In the genomic region with DNA sequence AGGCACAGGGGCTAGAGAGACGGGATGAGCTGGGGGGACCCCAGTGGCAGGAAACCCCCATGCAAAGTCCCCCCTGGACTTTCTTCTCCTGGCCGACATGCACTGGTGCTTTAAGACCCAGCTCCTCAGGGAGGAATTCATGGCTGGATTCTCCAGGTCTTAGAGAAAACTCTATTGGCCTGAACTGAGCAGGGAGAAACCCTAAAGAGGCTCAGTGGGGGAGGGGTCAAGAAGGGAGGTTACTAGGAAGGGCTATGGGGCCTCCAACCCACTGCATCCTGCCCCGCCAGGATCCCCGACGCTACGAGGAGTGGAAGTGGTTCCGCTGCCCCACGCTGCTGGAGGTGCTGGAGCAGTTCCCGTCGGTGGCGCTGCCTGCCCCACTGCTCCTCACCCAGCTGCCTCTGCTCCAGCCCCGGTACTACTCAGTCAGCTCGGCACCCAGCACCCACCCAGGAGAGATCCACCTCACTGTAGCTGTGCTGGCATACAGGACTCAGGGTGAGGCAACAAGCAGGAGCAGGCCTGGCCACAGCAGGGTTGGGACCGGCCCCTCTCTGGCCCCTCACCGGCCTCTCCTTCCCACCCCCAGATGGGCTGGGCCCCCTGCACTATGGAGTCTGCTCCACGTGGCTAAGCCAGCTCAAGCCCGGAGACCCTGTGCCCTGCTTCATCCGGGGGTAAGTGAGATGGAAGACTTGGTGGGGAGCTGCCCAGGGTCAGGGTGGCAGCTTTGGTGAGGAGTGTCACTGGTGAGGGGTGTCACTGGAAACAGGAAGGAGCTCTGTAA, we compare ENCODE assay signal across 1 cellular context.
TF ChIP-seq lines count a peak whose summit lies in the region.

No MANE protein-coding gene starts in this region.

TF ChIP-seq in K562, 482 proteins besides CTCF, POLR2A, EP300 and RAD21 (continued from another document and continues in another):
- TF ChIP-seq FOXA3 (CRISPR knock-in tag; conservative IDR thresholded peaks at IDR 0.05 in 1 of 2, IDR thresholded peaks at IDR 0.05 in 1 of 2), result peak in 1 of 2 experiments; percentile 75; a peak in 1 of 4 replicates
- TF ChIP-seq ZNF133 (CRISPR knock-in tag; IDR thresholded peaks at IDR 0.05), result no peak
- no peak for TF ChIP-seq ETS2 (tag; IDR thresholded peaks at IDR 0.05; ENCODE audit: borderline replicate concordance, poor library complexity, severe bottlenecking)
- TF ChIP-seq CXXC5 (CRISPR knock-in tag; IDR thresholded peaks at IDR 0.05), result peak; percentile 62
- TF ChIP-seq SMARCA5 (IDR thresholded peaks at IDR 0.05), result no peak
- no peak for TF ChIP-seq NFE2L1 (tag; IDR thresholded peaks at IDR 0.05; ENCODE audit: borderline replicate concordance, low read depth)
- TF ChIP-seq TCFL5 (CRISPR knock-in tag; conservative IDR thresholded peaks at IDR 0.05), result no peak
- TF ChIP-seq, protein P1, sequence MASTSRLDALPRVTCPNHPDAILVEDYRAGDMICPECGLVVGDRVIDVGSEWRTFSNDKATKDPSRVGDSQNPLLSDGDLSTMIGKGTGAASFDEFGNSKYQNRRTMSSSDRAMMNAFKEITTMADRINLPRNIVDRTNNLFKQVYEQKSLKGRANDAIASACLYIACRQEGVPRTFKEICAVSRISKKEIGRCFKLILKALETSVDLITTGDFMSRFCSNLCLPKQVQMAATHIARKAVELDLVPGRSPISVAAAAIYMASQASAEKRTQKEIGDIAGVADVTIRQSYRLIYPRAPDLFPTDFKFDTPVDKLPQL (IDR thresholded peaks at IDR 0.05; ENCODE audit: extremely low read depth, insufficient read length), result no peak
- TF ChIP-seq, protein P2, sequence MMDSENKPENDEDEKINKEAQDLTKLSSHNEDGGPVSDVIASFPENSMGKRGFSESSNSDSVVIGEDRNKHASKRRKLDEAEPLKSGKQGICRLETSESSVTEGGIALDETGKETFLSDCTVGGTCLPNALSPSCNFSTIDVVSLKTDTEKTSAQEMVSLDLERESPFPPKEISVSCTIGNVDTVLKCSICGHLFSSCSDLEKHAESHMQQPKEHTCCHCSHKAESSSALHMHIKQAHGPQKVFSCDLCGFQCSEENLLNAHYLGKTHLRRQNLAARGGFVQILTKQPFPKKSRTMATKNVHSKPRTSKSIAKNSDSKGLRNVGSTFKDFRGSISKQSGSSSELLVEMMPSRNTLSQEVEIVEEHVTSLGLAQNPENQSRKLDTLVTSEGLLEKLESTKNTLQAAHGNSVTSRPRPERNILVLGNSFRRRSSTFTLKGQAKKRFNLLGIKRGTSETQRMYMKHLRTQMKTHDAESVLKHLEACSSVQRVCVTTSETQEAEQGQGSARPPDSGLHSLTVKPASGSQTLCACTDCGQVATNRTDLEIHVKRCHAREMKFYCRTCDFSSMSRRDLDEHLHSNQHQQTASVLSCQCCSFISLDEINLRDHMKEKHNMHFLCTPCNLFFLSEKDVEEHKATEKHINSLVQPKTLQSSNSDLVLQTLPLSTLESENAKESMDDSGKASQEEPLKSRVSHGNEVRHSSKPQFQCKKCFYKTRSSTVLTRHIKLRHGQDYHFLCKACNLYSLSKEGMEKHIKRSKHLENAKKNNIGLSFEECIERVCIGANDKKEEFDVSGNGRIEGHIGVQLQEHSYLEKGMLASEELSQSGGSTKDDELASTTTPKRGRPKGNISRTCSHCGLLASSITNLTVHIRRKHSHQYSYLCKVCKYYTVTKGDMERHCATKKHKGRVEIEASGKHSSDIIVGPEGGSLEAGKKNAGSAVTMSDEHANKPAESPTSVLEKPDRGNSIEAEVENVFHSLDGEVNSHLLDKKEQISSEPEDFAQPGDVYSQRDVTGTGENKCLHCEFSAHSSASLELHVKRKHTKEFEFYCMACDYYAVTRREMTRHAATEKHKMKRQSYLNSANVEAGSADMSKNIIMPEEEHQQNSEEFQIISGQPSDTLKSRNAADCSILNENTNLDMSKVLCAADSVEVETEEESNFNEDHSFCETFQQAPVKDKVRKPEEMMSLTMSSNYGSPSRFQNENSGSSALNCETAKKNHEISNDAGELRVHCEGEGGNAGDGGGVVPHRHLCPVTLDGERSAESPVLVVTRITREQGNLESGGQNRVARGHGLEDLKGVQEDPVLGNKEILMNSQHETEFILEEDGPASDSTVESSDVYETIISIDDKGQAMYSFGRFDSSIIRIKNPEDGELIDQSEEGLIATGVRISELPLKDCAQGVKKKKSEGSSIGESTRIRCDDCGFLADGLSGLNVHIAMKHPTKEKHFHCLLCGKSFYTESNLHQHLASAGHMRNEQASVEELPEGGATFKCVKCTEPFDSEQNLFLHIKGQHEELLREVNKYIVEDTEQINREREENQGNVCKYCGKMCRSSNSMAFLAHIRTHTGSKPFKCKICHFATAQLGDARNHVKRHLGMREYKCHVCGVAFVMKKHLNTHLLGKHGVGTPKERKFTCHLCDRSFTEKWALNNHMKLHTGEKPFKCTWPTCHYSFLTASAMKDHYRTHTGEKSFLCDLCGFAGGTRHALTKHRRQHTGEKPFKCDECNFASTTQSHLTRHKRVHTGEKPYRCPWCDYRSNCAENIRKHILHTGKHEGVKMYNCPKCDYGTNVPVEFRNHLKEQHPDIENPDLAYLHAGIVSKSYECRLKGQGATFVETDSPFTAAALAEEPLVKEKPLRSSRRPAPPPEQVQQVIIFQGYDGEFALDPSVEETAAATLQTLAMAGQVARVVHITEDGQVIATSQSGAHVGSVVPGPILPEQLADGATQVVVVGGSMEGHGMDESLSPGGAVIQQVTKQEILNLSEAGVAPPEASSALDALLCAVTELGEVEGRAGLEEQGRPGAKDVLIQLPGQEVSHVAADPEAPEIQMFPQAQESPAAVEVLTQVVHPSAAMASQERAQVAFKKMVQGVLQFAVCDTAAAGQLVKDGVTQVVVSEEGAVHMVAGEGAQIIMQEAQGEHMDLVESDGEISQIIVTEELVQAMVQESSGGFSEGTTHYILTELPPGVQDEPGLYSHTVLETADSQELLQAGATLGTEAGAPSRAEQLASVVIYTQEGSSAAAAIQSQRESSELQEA (IDR thresholded peaks at IDR 0.05; ENCODE audit: low read depth), result no peak
- TF ChIP-seq PHTF2 (CRISPR knock-in tag; IDR thresholded peaks at IDR 0.05), result no peak
- TF ChIP-seq POLR3G (IDR thresholded peaks at IDR 0.05; ENCODE audit: extremely low read depth, insufficient read length, insufficient replicate concordance), result no peak
- TF ChIP-seq TCF3 (CRISPR knock-in tag; IDR thresholded peaks at IDR 0.05), result 0 out of 2 replicates have a peak, but pooled peaks have one; percentile 6
- TF ChIP-seq ZNF699 (CRISPR knock-in tag; IDR thresholded peaks at IDR 0.05; ENCODE audit: insufficient replicate concordance), result no peak
- TF ChIP-seq, protein P3, sequence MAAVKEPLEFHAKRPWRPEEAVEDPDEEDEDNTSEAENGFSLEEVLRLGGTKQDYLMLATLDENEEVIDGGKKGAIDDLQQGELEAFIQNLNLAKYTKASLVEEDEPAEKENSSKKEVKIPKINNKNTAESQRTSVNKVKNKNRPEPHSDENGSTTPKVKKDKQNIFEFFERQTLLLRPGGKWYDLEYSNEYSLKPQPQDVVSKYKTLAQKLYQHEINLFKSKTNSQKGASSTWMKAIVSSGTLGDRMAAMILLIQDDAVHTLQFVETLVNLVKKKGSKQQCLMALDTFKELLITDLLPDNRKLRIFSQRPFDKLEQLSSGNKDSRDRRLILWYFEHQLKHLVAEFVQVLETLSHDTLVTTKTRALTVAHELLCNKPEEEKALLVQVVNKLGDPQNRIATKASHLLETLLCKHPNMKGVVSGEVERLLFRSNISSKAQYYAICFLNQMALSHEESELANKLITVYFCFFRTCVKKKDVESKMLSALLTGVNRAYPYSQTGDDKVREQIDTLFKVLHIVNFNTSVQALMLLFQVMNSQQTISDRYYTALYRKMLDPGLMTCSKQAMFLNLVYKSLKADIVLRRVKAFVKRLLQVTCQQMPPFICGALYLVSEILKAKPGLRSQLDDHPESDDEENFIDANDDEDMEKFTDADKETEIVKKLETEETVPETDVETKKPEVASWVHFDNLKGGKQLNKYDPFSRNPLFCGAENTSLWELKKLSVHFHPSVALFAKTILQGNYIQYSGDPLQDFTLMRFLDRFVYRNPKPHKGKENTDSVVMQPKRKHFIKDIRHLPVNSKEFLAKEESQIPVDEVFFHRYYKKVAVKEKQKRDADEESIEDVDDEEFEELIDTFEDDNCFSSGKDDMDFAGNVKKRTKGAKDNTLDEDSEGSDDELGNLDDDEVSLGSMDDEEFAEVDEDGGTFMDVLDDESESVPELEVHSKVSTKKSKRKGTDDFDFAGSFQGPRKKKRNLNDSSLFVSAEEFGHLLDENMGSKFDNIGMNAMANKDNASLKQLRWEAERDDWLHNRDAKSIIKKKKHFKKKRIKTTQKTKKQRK (IDR thresholded peaks at IDR 0.05; ENCODE audit: borderline replicate concordance, low read depth, low read length), result no peak
- TF ChIP-seq HMGN3 (IDR thresholded peaks at IDR 0.05; ENCODE audit: borderline replicate concordance, extremely low read depth, insufficient read length, low read depth, low read length), result no peak
- TF ChIP-seq HDAC6 (IDR thresholded peaks at IDR 0.05; ENCODE audit: low read depth, low read length), result no peak
- no peak for TF ChIP-seq HIVEP1 (CRISPR knock-in tag; IDR thresholded peaks at IDR 0.05)
- TF ChIP-seq TGIF2 (CRISPR knock-in tag; IDR thresholded peaks at IDR 0.05), result no peak
- TF ChIP-seq FIP1L1 (IDR thresholded peaks at IDR 0.05; ENCODE audit: low read depth, low read length, poor library complexity, severe bottlenecking), result no peak
- TF ChIP-seq, protein P4, sequence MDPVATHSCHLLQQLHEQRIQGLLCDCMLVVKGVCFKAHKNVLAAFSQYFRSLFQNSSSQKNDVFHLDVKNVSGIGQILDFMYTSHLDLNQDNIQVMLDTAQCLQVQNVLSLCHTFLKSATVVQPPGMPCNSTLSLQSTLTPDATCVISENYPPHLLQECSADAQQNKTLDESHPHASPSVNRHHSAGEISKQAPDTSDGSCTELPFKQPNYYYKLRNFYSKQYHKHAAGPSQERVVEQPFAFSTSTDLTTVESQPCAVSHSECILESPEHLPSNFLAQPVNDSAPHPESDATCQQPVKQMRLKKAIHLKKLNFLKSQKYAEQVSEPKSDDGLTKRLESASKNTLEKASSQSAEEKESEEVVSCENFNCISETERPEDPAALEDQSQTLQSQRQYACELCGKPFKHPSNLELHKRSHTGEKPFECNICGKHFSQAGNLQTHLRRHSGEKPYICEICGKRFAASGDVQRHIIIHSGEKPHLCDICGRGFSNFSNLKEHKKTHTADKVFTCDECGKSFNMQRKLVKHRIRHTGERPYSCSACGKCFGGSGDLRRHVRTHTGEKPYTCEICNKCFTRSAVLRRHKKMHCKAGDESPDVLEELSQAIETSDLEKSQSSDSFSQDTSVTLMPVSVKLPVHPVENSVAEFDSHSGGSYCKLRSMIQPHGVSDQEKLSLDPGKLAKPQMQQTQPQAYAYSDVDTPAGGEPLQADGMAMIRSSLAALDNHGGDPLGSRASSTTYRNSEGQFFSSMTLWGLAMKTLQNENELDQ (CRISPR knock-in tag; IDR thresholded peaks at IDR 0.05; ENCODE audit: borderline replicate concordance), result no peak
- TF ChIP-seq, protein P5, sequence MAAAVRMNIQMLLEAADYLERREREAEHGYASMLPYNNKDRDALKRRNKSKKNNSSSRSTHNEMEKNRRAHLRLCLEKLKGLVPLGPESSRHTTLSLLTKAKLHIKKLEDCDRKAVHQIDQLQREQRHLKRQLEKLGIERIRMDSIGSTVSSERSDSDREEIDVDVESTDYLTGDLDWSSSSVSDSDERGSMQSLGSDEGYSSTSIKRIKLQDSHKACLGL (CRISPR knock-in tag; IDR thresholded peaks at IDR 0.05; ENCODE audit: borderline replicate concordance, poor library complexity, severe bottlenecking), result no peak
- no peak for TF ChIP-seq FOXK1 (CRISPR knock-in tag; IDR thresholded peaks at IDR 0.05; ENCODE audit: borderline replicate concordance)
- TF ChIP-seq, protein P6, sequence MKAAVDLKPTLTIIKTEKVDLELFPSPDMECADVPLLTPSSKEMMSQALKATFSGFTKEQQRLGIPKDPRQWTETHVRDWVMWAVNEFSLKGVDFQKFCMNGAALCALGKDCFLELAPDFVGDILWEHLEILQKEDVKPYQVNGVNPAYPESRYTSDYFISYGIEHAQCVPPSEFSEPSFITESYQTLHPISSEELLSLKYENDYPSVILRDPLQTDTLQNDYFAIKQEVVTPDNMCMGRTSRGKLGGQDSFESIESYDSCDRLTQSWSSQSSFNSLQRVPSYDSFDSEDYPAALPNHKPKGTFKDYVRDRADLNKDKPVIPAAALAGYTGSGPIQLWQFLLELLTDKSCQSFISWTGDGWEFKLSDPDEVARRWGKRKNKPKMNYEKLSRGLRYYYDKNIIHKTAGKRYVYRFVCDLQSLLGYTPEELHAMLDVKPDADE (conservative IDR thresholded peaks at IDR 0.05; ENCODE audit: control insufficient read depth, low read depth, low read length), result peak; percentile 58
- no peak for TF ChIP-seq NCOA4 (IDR thresholded peaks at IDR 0.05; ENCODE audit: partially characterized antibody)
- no peak for TF ChIP-seq ZNF76 (CRISPR knock-in tag; IDR thresholded peaks at IDR 0.05; ENCODE audit: borderline replicate concordance)
- TF ChIP-seq NFIC (IDR thresholded peaks at IDR 0.05), result peak; percentile 29
- TF ChIP-seq, protein P7, sequence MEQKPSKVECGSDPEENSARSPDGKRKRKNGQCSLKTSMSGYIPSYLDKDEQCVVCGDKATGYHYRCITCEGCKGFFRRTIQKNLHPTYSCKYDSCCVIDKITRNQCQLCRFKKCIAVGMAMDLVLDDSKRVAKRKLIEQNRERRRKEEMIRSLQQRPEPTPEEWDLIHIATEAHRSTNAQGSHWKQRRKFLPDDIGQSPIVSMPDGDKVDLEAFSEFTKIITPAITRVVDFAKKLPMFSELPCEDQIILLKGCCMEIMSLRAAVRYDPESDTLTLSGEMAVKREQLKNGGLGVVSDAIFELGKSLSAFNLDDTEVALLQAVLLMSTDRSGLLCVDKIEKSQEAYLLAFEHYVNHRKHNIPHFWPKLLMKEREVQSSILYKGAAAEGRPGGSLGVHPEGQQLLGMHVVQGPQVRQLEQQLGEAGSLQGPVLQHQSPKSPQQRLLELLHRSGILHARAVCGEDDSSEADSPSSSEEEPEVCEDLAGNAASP (IDR thresholded peaks at IDR 0.05), result no peak
- TF ChIP-seq DACH1 (IDR thresholded peaks at IDR 0.05; ENCODE audit: partially characterized antibody), result no peak
- no peak for TF ChIP-seq C11orf30 (IDR thresholded peaks at IDR 0.05; ENCODE audit: low read depth)
